Comparison of ENCODE assay signal across 11 cellular contexts in genomic region chr13:35474551-35474950, GRCh38. TPM values are rescaled to one million over a fixed set of nuclear protein-coding genes. Genes with fewer than 3 reads are reported as not detected.
DNase-seq lines count a peak whose midpoint lies in the region; ATAC-seq and TF ChIP-seq lines count a peak whose summit lies in the region.
"Had no signal": no experiment of that assay in that cellular context is flagged by ENCODE, and none has a peak within 500 bp of the region (broad histone marks: within the 10 kb centered on the region; RNA-seq: fewer than 3 reads in every experiment).

No MANE protein-coding gene starts in this region.

- H3K4me1 ChIP-seq in heart left ventricle, result peaks cover 0 to 20% (median 0%) of the 10 kb centered on the region in 12 donors
- no peaks in the 10 kb centered on the region for H3K4me1 ChIP-seq in muscle layer of duodenum (ENCODE audit: control insufficient read depth in 1 of 2, insufficient read depth in 2 of 2, low read length in 2 of 2)
- H3K4me1 ChIP-seq: pancreas had no signal

- H3K36me3 Mint-ChIP-seq in activated naive CD8-positive, alpha-beta T cell treated with anti-CD3 and anti-CD28 coated beads for 36 hours, result peaks cover 9% of the 10 kb centered on the region
- H3K36me3 Mint-ChIP-seq in type B pancreatic cell, result peaks cover 13% of the 10 kb centered on the region

- ATAC-seq in heart left ventricle (no peak), Right ventricle myocardium superior (ENCODE audit: poor library complexity) (no peak)

- H3K4me3 ChIP-seq in heart left ventricle (peak overlapping the region in 11 of 12 donors; percentile 42 to 72 (median 57)), muscle layer of duodenum (ENCODE audit: low read depth in 1 of 2, low read length in 2 of 2) (peak overlapping the region; percentile 62 to 65)

- peaks cover 14% of the 10 kb centered on the region for H3K9me3 Mint-ChIP-seq in activated naive CD8-positive, alpha-beta T cell treated with anti-CD3 and anti-CD28 coated beads for 36 hours
- H3K9me3 Mint-ChIP-seq in type B pancreatic cell, result no peaks in the 10 kb centered on the region

- WGBS in heart left ventricle, 4 donors, result 54 to 65% (median 59%) methylated on average over 8 of the region's 8 CpGs

- TF ChIP-seq CTCF in heart left ventricle (IDR thresholded peaks at IDR 0.05) (no peak), type B pancreatic cell (conservative IDR thresholded peaks at IDR 0.05) (no peak)

- peaks cover 48% of the 10 kb centered on the region for H3K4me1 Mint-ChIP-seq in activated naive CD8-positive, alpha-beta T cell treated with anti-CD3 and anti-CD28 coated beads for 36 hours
- H3K4me1 Mint-ChIP-seq in type B pancreatic cell (ENCODE audit: unreplicated experiment), result peaks cover 50% of the 10 kb centered on the region

- H3K27ac ChIP-seq in heart left ventricle, result peak overlapping the region in 5 of 12 donors; percentile 41 to 70 (median 43)
- no peak overlapping the region for H3K27ac ChIP-seq in muscle layer of duodenum (ENCODE audit: low read length)
- H3K27ac ChIP-seq: pancreas had no signal

- H3K27me3 ChIP-seq in heart left ventricle (peaks cover 0 to 70% (median 0%) of the 10 kb centered on the region in 9 donors), muscle layer of duodenum (ENCODE audit: low read depth, low read length) (peaks cover 38% of the 10 kb centered on the region)
- H3K27me3 ChIP-seq: pancreas had no signal

- no peak overlapping the region for H3K27ac Mint-ChIP-seq in activated naive CD8-positive, alpha-beta T cell treated with anti-CD3 and anti-CD28 coated beads for 36 hours
- no peak overlapping the region for H3K27ac Mint-ChIP-seq in type B pancreatic cell

- DNase-seq in heart left ventricle (no peak), Right ventricle myocardium superior (no peak), type B pancreatic cell (ENCODE audit: extremely low spot score, unreplicated experiment) (no peak), hepatic stellate cell (ENCODE audit: low spot score) (no peak), CD1c-positive myeloid dendritic cell (ENCODE audit: extremely low spot score) (no peak)
- DNase-seq in activated naive CD8-positive, alpha-beta T cell treated with anti-CD3 and anti-CD28 coated beads for 36 hours, result no peak
- DNase-seq in stimulated activated CD4-positive, alpha-beta T cell treated with anti-CD3 and anti-CD28 coated beads, Interleukin-2, amount 100 ng/mL, for 24 hours, result no peak
- DNase-seq: pancreas, SHP77 treated with DMSO at 0.1 percent for 48 hours had no signal

- no peaks in the 10 kb centered on the region for H3K36me3 ChIP-seq in heart left ventricle
- H3K36me3 ChIP-seq in muscle layer of duodenum (ENCODE audit: control insufficient read depth in 1 of 2, insufficient read depth in 2 of 2, low read length in 2 of 2), result peaks cover 0 to 6% of the 10 kb centered on the region in 2 donors
- H3K36me3 ChIP-seq: pancreas had no signal

- no peak for TF ChIP-seq POLR2A in heart left ventricle (IDR thresholded peaks at IDR 0.05)

- intact Hi-C loops in heart left ventricle (cut with DNase I), result loop anchor here in 1 of 10 donors (5.0 to 10.0 kb wide), 2 partner anchors 248 to 310 kb away; no protein-coding TSS in a partner anchor
- intact Hi-C loops in Right ventricle myocardium superior (cut with DNase I), result no loop called here

- H3K27me3 Mint-ChIP-seq in activated naive CD8-positive, alpha-beta T cell treated with anti-CD3 and anti-CD28 coated beads for 36 hours, result peaks cover 93% of the 10 kb centered on the region
- peaks cover 96% of the 10 kb centered on the region for H3K27me3 Mint-ChIP-seq in type B pancreatic cell

- peak overlapping the region; percentile 83 for H3K4me3 Mint-ChIP-seq in activated naive CD8-positive, alpha-beta T cell treated with anti-CD3 and anti-CD28 coated beads for 36 hours
- H3K4me3 Mint-ChIP-seq in type B pancreatic cell, result peak overlapping the region; percentile 96

- no peaks in the 10 kb centered on the region for H3K9me3 ChIP-seq in heart left ventricle
- H3K9me3 ChIP-seq in muscle layer of duodenum (ENCODE audit: control insufficient read depth in 1 of 2, low read length in 2 of 2), result no peaks in the 10 kb centered on the region
- H3K9me3 ChIP-seq: pancreas had no signal

RNA-seq across cellular contexts. Expression of gene MAB21L1, which starts 1.9 kb away (rescaled TPM):
- total RNA-seq in heart left ventricle (under 1 TPM in 8 of 9 donors, not detected in 1; 0.09 to 0.99 (median 0.27) TPM), Right ventricle myocardium superior (0.40 TPM), type B pancreatic cell (ENCODE audit: low replicate concordance) (0.21 and 11.0 TPM in 2 replicates)
- under 1 TPM; 0.10 to 0.23 TPM for polyA plus RNA-seq in heart left ventricle
- total RNA-seq in activated naive CD8-positive, alpha-beta T cell treated with anti-CD3 and anti-CD28 coated beads for 36 hours, result under 1 TPM in 1 of 2 experiments, not detected in 1; 0.06 TPM
- total RNA-seq: epithelial cell of proximal tubule had no signal
